In genomic region chr2:200888719-200889625, GRCh38 we compare ENCODE assay signal across 8 cellular contexts. TPM values are rescaled to one million over a fixed set of nuclear protein-coding genes. Genes with fewer than 3 reads are reported as not detected.
DNase-seq lines count a peak whose midpoint lies in the region; ATAC-seq and TF ChIP-seq lines count a peak whose summit lies in the region.

Gene NIF3L1 (plus strand): TSS chr2:200889371. CDS start chr2:200891944, 2,573 bp downstream.
Gene PPIL3 (minus strand): TSS chr2:200889077. CDS start chr2:200887615, 1,462 bp downstream.

- H3K4me1 Mint-ChIP-seq in HFFc6 (ENCODE audit: low read depth) = peaks cover 46% of the 10 kb centered on the region
- H3K4me1 Mint-ChIP-seq in activated naive CD4-positive, alpha-beta T cell treated with anti-CD3 and anti-CD28 coated beads, Interleukin-2, amount 10 ng/mL, durations not matched to agents 7 days and 5 days = peaks cover 60% of the 10 kb centered on the region

- TF ChIP-seq CTCF in HFFc6 (IDR thresholded peaks at IDR 0.05) (no peak), NB4 (IDR thresholded peaks at IDR 0.05; ENCODE audit: low read depth, low read length) (peak; percentile 1), gastroesophageal sphincter (IDR thresholded peaks at IDR 0.05) (peak in 2 of 4 experiments; percentile 4 to 15)

- H3K9me3 ChIP-seq in SK-N-MC (ENCODE audit: low read depth, low read length) = no peaks in the 10 kb centered on the region
- H3K9me3 ChIP-seq in gastroesophageal sphincter = no peaks in the 10 kb centered on the region

- DNase-seq in GM03348 (ENCODE audit: low spot score) = peak; percentile 94
- peak; percentile 97 for DNase-seq in HFFc6
- peak; percentile 100 for DNase-seq in NB4 (ENCODE audit: low read depth)
- DNase-seq in SK-N-MC (ENCODE audit: low read depth, low spot score) = peak; percentile 97
- DNase-seq in activated naive CD4-positive, alpha-beta T cell treated with anti-CD3 and anti-CD28 coated beads, Interleukin-2, amount 10 ng/mL, durations not matched to agents 7 days and 5 days = peak; percentile 98
- DNase-seq in non-pigmented ciliary epithelial cell (ENCODE audit: low read depth) = peak; percentile 90
- DNase-seq in superior temporal gyrus (ENCODE audit: extremely low spot score) = peak; percentile 99

- H3K4me3 ChIP-seq in NB4 (ENCODE audit: low read depth, low read length) (peak within 1 kb of the TSS; percentile 90), SK-N-MC (peak within 1 kb of the TSS; percentile 100), gastroesophageal sphincter (peak within 1 kb of the TSS; percentile 82 to 87)

- peak within 1 kb of the TSS; percentile 100 for H3K27ac Mint-ChIP-seq in HFFc6
- H3K27ac Mint-ChIP-seq in activated naive CD4-positive, alpha-beta T cell treated with anti-CD3 and anti-CD28 coated beads, Interleukin-2, amount 10 ng/mL, durations not matched to agents 7 days and 5 days = peak within 1 kb of the TSS; percentile 100

- no peaks in the 10 kb centered on the region for H3K9me3 Mint-ChIP-seq in HFFc6
- H3K9me3 Mint-ChIP-seq in activated naive CD4-positive, alpha-beta T cell treated with anti-CD3 and anti-CD28 coated beads, Interleukin-2, amount 10 ng/mL, durations not matched to agents 7 days and 5 days = no peaks in the 10 kb centered on the region

- peak; percentile 52 for TF ChIP-seq POLR2A in NB4 (IDR thresholded peaks at IDR 0.05; ENCODE audit: extremely low read depth, insufficient read length)
- peak; percentile 47 to 54 for TF ChIP-seq POLR2A in gastroesophageal sphincter (IDR thresholded peaks at IDR 0.05)

- WGBS in gastroesophageal sphincter (ENCODE audit: low coverage in 1 of 2), 2 donors = 0% methylated on average over 16 of the region's 49 CpGs; no CpG with 5 or more reads in 1 of the 2 donors

- peak; percentile 97 for ATAC-seq in gastroesophageal sphincter

- H3K36me3 Mint-ChIP-seq in HFFc6 (ENCODE audit: low read depth) = peaks cover 5% of the 10 kb centered on the region; the same call in 1 of the 2 replicates
- peaks cover 37% of the 10 kb centered on the region for H3K36me3 Mint-ChIP-seq in activated naive CD4-positive, alpha-beta T cell treated with anti-CD3 and anti-CD28 coated beads, Interleukin-2, amount 10 ng/mL, durations not matched to agents 7 days and 5 days

- H3K4me1 ChIP-seq in gastroesophageal sphincter = peaks cover 0 to 41% (median 0%) of the 10 kb centered on the region in 3 donors

- H3K36me3 ChIP-seq in SK-N-MC (ENCODE audit: insufficient read depth, low read length) = peaks cover 20% of the 10 kb centered on the region
- peaks cover 0 to 30% of the 10 kb centered on the region in 2 donors for H3K36me3 ChIP-seq in gastroesophageal sphincter

- H3K4me3 Mint-ChIP-seq in HFFc6 = peak within 1 kb of the TSS; percentile 100
- peak within 1 kb of the TSS; percentile 93 for H3K4me3 Mint-ChIP-seq in activated naive CD4-positive, alpha-beta T cell treated with anti-CD3 and anti-CD28 coated beads, Interleukin-2, amount 10 ng/mL, durations not matched to agents 7 days and 5 days

- CTCF ChIA-PET in activated naive CD4-positive, alpha-beta T cell treated with anti-CD3 and anti-CD28 coated beads, Interleukin-2, amount 10 ng/mL, durations not matched to agents 7 days and 5 days (lab: Charles Lee) = interaction anchor here (0.8 to 1.9 kb wide), 10 partner anchors 10 to 343 kb away, joined by 3 to 14 read pairs (median 5); partner anchors contain the start of genes CASP10 and ORC2

- no peak for TF ChIP-seq EP300 in gastroesophageal sphincter (IDR thresholded peaks at IDR 0.05)

- H3K27ac ChIP-seq in SK-N-MC (peak within 1 kb of the TSS; percentile 97), gastroesophageal sphincter (peak within 1 kb of the TSS; percentile 90 to 98 (median 95))

- no peaks in the 10 kb centered on the region for H3K27me3 ChIP-seq in gastroesophageal sphincter

- peak within 1 kb of the TSS; percentile 100 for H3K9ac ChIP-seq in SK-N-MC (ENCODE audit: insufficient read length)

- H3K27me3 Mint-ChIP-seq in HFFc6 (ENCODE audit: insufficient read depth) = peaks cover 3% of the 10 kb centered on the region
- peaks cover 3% of the 10 kb centered on the region for H3K27me3 Mint-ChIP-seq in activated naive CD4-positive, alpha-beta T cell treated with anti-CD3 and anti-CD28 coated beads, Interleukin-2, amount 10 ng/mL, durations not matched to agents 7 days and 5 days

RNA-seq across cellular contexts. Expression of gene NIF3L1, which starts in this region (rescaled TPM):
- 10 to 100 TPM; 18.4 to 25.4 (median 20.6) TPM for total RNA-seq in HFFc6 (2021; fragmentation: NEBNext Ultra II Directional; extraction: Animal tissue kit (Norgen Biotek cat#: 25700))
- 10 to 100 TPM; 13.9 to 21.3 (median 15.0) TPM for total RNA-seq in gastroesophageal sphincter

RNA-seq across cellular contexts. Expression of gene PPIL3, which starts in this region (rescaled TPM):
- 10 to 100 TPM; 12.4 to 15.6 (median 13.1) TPM for total RNA-seq in HFFc6 (2021; fragmentation: NEBNext Ultra II Directional; extraction: Animal tissue kit (Norgen Biotek cat#: 25700))
- total RNA-seq in gastroesophageal sphincter = 100 to 1,000 TPM in 1 of 4 donors, 10 to 100 TPM in 3; 17.1 to 118 (median 39.1) TPM

Comparison
In these comparisons a context has a peak if more than half of its experiments do, and no peak if none do; other contexts are left out.
1. Peak in every context shown above with its lines: DNase-seq, ATAC-seq, H3K4me3 ChIP-seq and H3K27ac ChIP-seq.